Comparison of ENCODE assay signal across 12 cellular contexts in the genomic region with DNA sequence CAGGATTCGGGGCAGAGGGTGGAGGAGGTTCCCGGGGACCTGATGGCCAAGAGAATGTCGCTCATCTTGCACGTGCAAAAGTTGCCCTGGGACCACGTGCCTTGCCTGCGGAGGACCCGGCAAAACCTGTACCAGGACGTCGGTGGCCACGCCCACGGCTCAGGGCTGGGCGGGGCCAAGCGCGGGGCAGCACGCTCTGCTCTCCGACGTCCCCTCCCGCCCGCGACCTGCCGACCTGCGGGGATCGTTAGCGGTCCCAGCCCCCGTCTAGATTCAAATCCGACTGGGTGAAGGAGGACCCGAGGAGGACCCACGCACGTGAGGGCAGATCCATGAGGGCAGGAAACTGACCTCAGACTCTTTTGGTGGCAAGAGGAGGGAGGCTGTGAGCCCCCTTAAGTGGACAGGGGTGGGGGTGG. TPM values are rescaled to one million over a fixed set of nuclear protein-coding genes. Genes with fewer than 3 reads are reported as not detected.
DNase-seq lines count a peak whose midpoint lies in the region; ATAC-seq and TF ChIP-seq lines count a peak whose summit lies in the region.
"Had no signal": no experiment of that assay in that cellular context is flagged by ENCODE, and none has a peak within 500 bp of the region (broad histone marks: within the 10 kb centered on the region; RNA-seq: fewer than 3 reads in every experiment).

TSS of gene C1orf167 (plus strand) at position 206 of the 419 bp plus-strand sequence. CDS start 2,208 bp downstream, outside the sequence.

- no peak for TF ChIP-seq POLR2A in lower leg skin (IDR thresholded peaks at IDR 0.05)

- no peaks in the 10 kb centered on the region for H4K20me1 ChIP-seq in hepatocyte (ENCODE audit: insufficient read depth, poor library complexity, severe bottlenecking)
- H4K20me1 ChIP-seq in PC-3 (ENCODE audit: low read length), result no peaks in the 10 kb centered on the region

- POLR2A ChIA-PET in activated CD4-positive, alpha-beta memory T cell treated with anti-CD3 and anti-CD28 coated beads, Interleukin-2, amount 10 ng/mL, durations not matched to agents 7 days and 5 days (lab: Charles Lee), result no interaction called here
- POLR2A ChIA-PET in PC-3 (lab: Charles Lee; ENCODE audit: unreplicated experiment), result no interaction called here

- H3K4me3 ChIP-seq in hepatocyte, result no peak within 1 kb of the TSS
- H3K4me3 ChIP-seq in lower leg skin (ENCODE audit: low read depth, poor library complexity, severe bottlenecking), result no peak within 1 kb of the TSS
- no peak within 1 kb of the TSS for H3K4me3 ChIP-seq in PC-3 (ENCODE audit: low read length)
- H3K4me3 ChIP-seq: cardiac muscle cell had no signal

- CTCF ChIA-PET in activated CD4-positive, alpha-beta memory T cell treated with anti-CD3 and anti-CD28 coated beads, Interleukin-2, amount 10 ng/mL, durations not matched to agents 7 days and 5 days (lab: Charles Lee), result no interaction called here
- CTCF ChIA-PET in PC-3 (lab: Charles Lee), result no interaction called here

- no peaks in the 10 kb centered on the region for H3K4me1 Mint-ChIP-seq in activated CD4-positive, alpha-beta memory T cell treated with anti-CD3 and anti-CD28 coated beads, Interleukin-2, amount 10 ng/mL, durations not matched to agents 7 days and 5 days

- peaks cover 32% of the 10 kb centered on the region for H3K27me3 Mint-ChIP-seq in activated CD4-positive, alpha-beta memory T cell treated with anti-CD3 and anti-CD28 coated beads, Interleukin-2, amount 10 ng/mL, durations not matched to agents 7 days and 5 days

- BruUV-seq in PC-3 (replicated peaks; lab: Mats Ljungman, UMichigan), result no TSS peak

- H3K36me3 ChIP-seq in hepatocyte (replicated peaks; ENCODE audit: insufficient read depth, low read depth), result no peaks in the 10 kb centered on the region
- no peaks in the 10 kb centered on the region for H3K36me3 ChIP-seq in PC-3 (ENCODE audit: low read depth, low read length)
- H3K36me3 ChIP-seq: cardiac muscle cell had no signal

- H3K9me3 ChIP-seq in hepatocyte (ENCODE audit: low read depth) (no peaks in the 10 kb centered on the region), PC-3 (ENCODE audit: low read length) (no peaks in the 10 kb centered on the region)

- H3K27ac ChIP-seq in hepatocyte (no peak within 1 kb of the TSS), PC-3 (ENCODE audit: low read length) (no peak within 1 kb of the TSS)
- H3K27ac ChIP-seq: 22Rv1, cardiac muscle cell had no signal

- no peaks in the 10 kb centered on the region for H3K36me3 Mint-ChIP-seq in activated CD4-positive, alpha-beta memory T cell treated with anti-CD3 and anti-CD28 coated beads, Interleukin-2, amount 10 ng/mL, durations not matched to agents 7 days and 5 days (ENCODE audit: low read depth)

- no peak within 1 kb of the TSS for H3K4me3 Mint-ChIP-seq in activated CD4-positive, alpha-beta memory T cell treated with anti-CD3 and anti-CD28 coated beads, Interleukin-2, amount 10 ng/mL, durations not matched to agents 7 days and 5 days

- 11% methylated on average over 28 of the region's 29 CpGs for WGBS in hepatocyte (ENCODE audit: low lambda C conversion rate, missing lambda C conversion rate)
- 8 to 28% methylated on average over 7 to 18 of the region's 29 CpGs for WGBS in lower leg skin, 2 donors

- no peak within 1 kb of the TSS for H3K9ac ChIP-seq in PC-3 (ENCODE audit: low read length)

- H3K4me2 ChIP-seq in hepatocyte (peak within 1 kb of the TSS; percentile 52), PC-3 (ENCODE audit: low read length) (no peak within 1 kb of the TSS)

- H2AFZ ChIP-seq in hepatocyte (no peak within 1 kb of the TSS), PC-3 (ENCODE audit: low read length) (no peak within 1 kb of the TSS)

- intact Hi-C loops in lower leg skin (cut with DNase I; ENCODE audit: low total_unique reads) (no loop called here), PC-3 (cut with micrococcal nuclease) (no loop called here)

- H3K79me2 ChIP-seq in hepatocyte (no peaks in the 10 kb centered on the region), PC-3 (ENCODE audit: low read length) (no peaks in the 10 kb centered on the region)

- H3K9me3 Mint-ChIP-seq in activated CD4-positive, alpha-beta memory T cell treated with anti-CD3 and anti-CD28 coated beads, Interleukin-2, amount 10 ng/mL, durations not matched to agents 7 days and 5 days, result no peaks in the 10 kb centered on the region

- DNase-seq in DMS 273 (lab: John Stamatoyannopoulos, UW; ENCODE audit: unreplicated experiment), result peak; percentile 27
- DNase-seq in DMS 273 treated with DMSO at 0.1 percent for 48 hours (lab: John Stamatoyannopoulos, UW), result no peak
- DNase-seq in activated CD4-positive, alpha-beta memory T cell treated with anti-CD3 and anti-CD28 coated beads, Interleukin-2, amount 10 ng/mL, durations not matched to agents 7 days and 5 days, result peak; percentile 32
- DNase-seq in hepatocyte (ENCODE audit: low spot score), result peak; percentile 54
- DNase-seq in stimulated activated CD4-positive, alpha-beta T cell treated with anti-CD3 and anti-CD28 coated beads, Interleukin-4, amount 100 ng/mL, for 1 hour, result peak; percentile 46
- no peak for DNase-seq in SKM-1 treated with dmso at 0.1 percent for 144 hours (lab: John Stamatoyannopoulos, UW; ENCODE audit: unreplicated experiment)
- DNase-seq in lower leg skin (ENCODE audit: low spot score in 2 of 2), result no peak
- DNase-seq in PC-3, result no peak
- DNase-seq: NCI-H1436 had no signal

- peaks cover 19% of the 10 kb centered on the region for H3K27me3 ChIP-seq in hepatocyte
- no peaks in the 10 kb centered on the region for H3K27me3 ChIP-seq in PC-3 (ENCODE audit: low read length)

- no peak for ATAC-seq in PC-3

- H3K27ac Mint-ChIP-seq in activated CD4-positive, alpha-beta memory T cell treated with anti-CD3 and anti-CD28 coated beads, Interleukin-2, amount 10 ng/mL, durations not matched to agents 7 days and 5 days, result no peak within 1 kb of the TSS

- H3K9me2 ChIP-seq in hepatocyte (replicated peaks; ENCODE audit: insufficient read depth) (no peaks in the 10 kb centered on the region), PC-3 (replicated peaks; ENCODE audit: low read length) (no peaks in the 10 kb centered on the region)

- H3F3A ChIP-seq in PC-3 (ENCODE audit: low read length, unreplicated experiment), result no peaks in the 10 kb centered on the region

- no peak for TF ChIP-seq CTCF in hepatocyte (IDR thresholded peaks at IDR 0.05; ENCODE audit: poor library complexity)
- no peak for TF ChIP-seq CTCF in lower leg skin (IDR thresholded peaks at IDR 0.05)
- TF ChIP-seq CTCF in PC-3 (conservative IDR thresholded peaks at IDR 0.05; ENCODE audit: low read depth, low read length), result no peak

- H3K4me1 ChIP-seq in hepatocyte (ENCODE audit: insufficient read depth) (no peaks in the 10 kb centered on the region), PC-3 (ENCODE audit: insufficient read depth, low read length) (no peaks in the 10 kb centered on the region)

RNA-seq across cellular contexts. Expression of gene C1orf167, which starts in this region (rescaled TPM):
- total RNA-seq in activated CD4-positive, alpha-beta memory T cell treated with anti-CD3 and anti-CD28 coated beads, Interleukin-2, amount 10 ng/mL, durations not matched to agents 7 days and 5 days, result under 1 TPM in 1 of 2 experiments, not detected in 1; 0.25 TPM
- total RNA-seq in hepatocyte (not detected in 2 replicates), lower leg skin (1 to 10 TPM in 2 of 4 donors, not detected in 2; 1.6 to 2.8 TPM), PC-3 (2014; rRNA removed) (not detected in 2 replicates)
- 0.37 TPM in 1 of 2 replicates, not detected in the other for polyA plus RNA-seq in hepatocyte
- polyA plus RNA-seq: keratinocyte had no signal

Comparison
In these comparisons a context has a peak if more than half of its experiments do, and no peak if none do; other contexts are left out.
1. DNase-seq: peak in DMS 273 (single experiment) and stimulated activated CD4-positive, alpha-beta T cell treated with anti-CD3 and anti-CD28 coated beads, Interleukin-4, amount 100 ng/mL, for 1 hour (single experiment); none in DMS 273 treated with DMSO at 0.1 percent for 48 hours (single experiment), SKM-1 treated with dmso at 0.1 percent for 144 hours (single experiment), lower leg skin (0 of 2) and PC-3 (single experiment).
2. Peak in DNase-seq in activated CD4-positive, alpha-beta memory T cell treated with anti-CD3 and anti-CD28 coated beads, Interleukin-2, amount 10 ng/mL, durations not matched to agents 7 days and 5 days; RNA of the gene not detected or under 1 TPM.
3. Peak in DNase-seq and H3K4me2 ChIP-seq in hepatocyte; RNA of the gene not detected or under 1 TPM.